21 cellular contexts compared by ENCODE assay signal in the genomic region with DNA sequence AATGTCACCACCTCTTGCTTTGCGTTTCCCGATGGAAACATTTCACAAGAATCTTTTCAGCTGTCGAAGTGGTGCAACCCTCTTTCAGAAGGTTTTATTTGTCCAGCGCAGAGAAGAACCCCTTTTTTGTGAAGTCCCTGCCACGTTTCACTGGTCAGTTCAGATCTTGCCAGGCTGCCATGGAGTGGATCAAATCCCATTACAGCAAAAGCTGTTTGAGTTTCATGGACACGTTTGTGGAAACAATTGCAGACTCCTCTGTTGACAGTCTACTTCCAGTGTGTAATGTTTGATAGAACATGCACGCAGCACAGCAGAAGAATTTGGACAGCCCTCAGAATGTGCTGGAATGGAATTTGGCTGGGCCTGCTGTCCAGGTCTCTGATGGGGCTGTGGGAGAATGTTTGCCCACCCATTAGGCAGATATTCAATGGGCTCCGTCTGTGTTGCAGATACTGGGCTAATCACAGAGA.
DNase-seq lines count a peak whose midpoint lies in the region; ATAC-seq and TF ChIP-seq lines count a peak whose summit lies in the region.
"Had no signal": no experiment of that assay in that cellular context is flagged by ENCODE, and none has a peak within 500 bp of the region (broad histone marks: within the 10 kb centered on the region; RNA-seq: fewer than 3 reads in every experiment).

No MANE protein-coding gene starts in this region.

- DNase-seq in AG08395 (ENCODE audit: low spot score) (peak; percentile 41), endodermal cell (no peak), right cardiac atrium (peak in 2 of 3 donors; percentile 70 to 78), gastrocnemius medialis (peak in 1 of 2 donors; percentile 32), COLO668 (lab: John Stamatoyannopoulos, UW; ENCODE audit: unreplicated experiment) (no peak), type B pancreatic cell (ENCODE audit: extremely low spot score, unreplicated experiment) (no peak)
- DNase-seq in effector memory CD4-positive, alpha-beta T cell, result no peak
- DNase-seq in stimulated activated naive CD4-positive, alpha-beta T cell (lab: John Stamatoyannopoulos, UW), result no peak
- DNase-seq: activated CD4-positive, alpha-beta T cell treated with anti-CD3 and anti-CD28 coated beads for 4 hours; activated effector memory CD4-positive, alpha-beta T cell treated with anti-CD3 and anti-CD28 coated beads, Interleukin-2, amount 50 U/mL, for 16 hours; CD4-positive, alpha-beta T cell; DMS79; esophagus squamous epithelium; NCI-H2081; NCI-H510A treated with DMSO at 0.1 percent for 48 hours; nucleus accumbens; SIG-M5; stimulated activated CD4-positive, alpha-beta T cell treated with anti-CD3 and anti-CD28 coated beads, Interleukin-4, amount 100 ng/mL, for 1 hour; testis had no signal

- H3K36me3 Mint-ChIP-seq in endodermal cell (ENCODE audit: low read depth) (peaks cover 10% of the 10 kb centered on the region), type B pancreatic cell (peaks cover 8% of the 10 kb centered on the region)

- no peak for TF ChIP-seq CTCF in endodermal cell (conservative IDR thresholded peaks at IDR 0.05)
- TF ChIP-seq CTCF in gastrocnemius medialis (IDR thresholded peaks at IDR 0.05 in 4 of 5, conservative IDR thresholded peaks at IDR 0.05 in 1 of 5), result no peak
- no peak for TF ChIP-seq CTCF in type B pancreatic cell (conservative IDR thresholded peaks at IDR 0.05)

- H3K36me3 ChIP-seq in endodermal cell (ENCODE audit: control insufficient read depth, insufficient read depth, low read length) (no peaks in the 10 kb centered on the region), gastrocnemius medialis (no peaks in the 10 kb centered on the region)
- peaks cover 8% of the 10 kb centered on the region for H3K36me3 ChIP-seq in effector memory CD4-positive, alpha-beta T cell (ENCODE audit: control insufficient read depth, insufficient read depth, low read length)

- H3K27me3 ChIP-seq in endodermal cell (ENCODE audit: control insufficient read depth, insufficient read depth, low read length, poor library complexity, severe bottlenecking) (no peaks in the 10 kb centered on the region), right cardiac atrium (ENCODE audit: control insufficient read depth, insufficient read depth) (no peaks in the 10 kb centered on the region), gastrocnemius medialis (no peaks in the 10 kb centered on the region)
- no peaks in the 10 kb centered on the region for H3K27me3 ChIP-seq in effector memory CD4-positive, alpha-beta T cell (replicated peaks; ENCODE audit: control insufficient read depth, insufficient read depth, low read length, poor library complexity, severe bottlenecking)
- H3K27me3 ChIP-seq: esophagus squamous epithelium, testis had no signal

- H3K4me1 Mint-ChIP-seq in endodermal cell (peaks cover 11% of the 10 kb centered on the region), type B pancreatic cell (ENCODE audit: unreplicated experiment) (peaks cover 18% of the 10 kb centered on the region)
- H3K4me1 Mint-ChIP-seq: GM23338 had no signal

- no peak overlapping the region for H3K9ac ChIP-seq in endodermal cell (ENCODE audit: extremely low read depth, low read length, poor library complexity, severe bottlenecking)

- H3K4me1 ChIP-seq in endodermal cell (ENCODE audit: control insufficient read depth, insufficient read depth, low read length), result no peaks in the 10 kb centered on the region
- H3K4me1 ChIP-seq in right cardiac atrium (ENCODE audit: control insufficient read depth, insufficient read depth, low read length), result peaks cover 41% of the 10 kb centered on the region
- H3K4me1 ChIP-seq in gastrocnemius medialis, result peaks cover 9 to 16% of the 10 kb centered on the region in 2 donors
- H3K4me1 ChIP-seq in effector memory CD4-positive, alpha-beta T cell (ENCODE audit: control insufficient read depth, insufficient read depth, low read length, poor library complexity, severe bottlenecking), result no peaks in the 10 kb centered on the region

- 93% methylated on average over 8 of the region's 8 CpGs for WGBS in endodermal cell (ENCODE audit: insufficient coverage in 1 of 2, insufficient read length in 1 of 2), 2 experiments
- 32% methylated on average over 8 of the region's 8 CpGs for WGBS in right cardiac atrium

- H3K27me3 Mint-ChIP-seq in endodermal cell (ENCODE audit: insufficient read depth) (no peaks in the 10 kb centered on the region), type B pancreatic cell (no peaks in the 10 kb centered on the region)
- H3K27me3 Mint-ChIP-seq: brain; CD4-positive, alpha-beta T cell had no signal

- H3K9me3 Mint-ChIP-seq in endodermal cell (peaks cover 30% of the 10 kb centered on the region), type B pancreatic cell (peaks cover under 1% of the 10 kb centered on the region)

- peaks cover 15% of the 10 kb centered on the region for H3K9me3 ChIP-seq in endodermal cell (ENCODE audit: control insufficient read depth, low read length)
- H3K9me3 ChIP-seq in right cardiac atrium (ENCODE audit: control insufficient read depth, low read length), result no peaks in the 10 kb centered on the region
- H3K9me3 ChIP-seq in gastrocnemius medialis, result no peaks in the 10 kb centered on the region
- no peaks in the 10 kb centered on the region for H3K9me3 ChIP-seq in effector memory CD4-positive, alpha-beta T cell (ENCODE audit: control insufficient read depth, low read length)
- H3K9me3 ChIP-seq: testis had no signal

- H3K4me3 Mint-ChIP-seq in endodermal cell, result no peak overlapping the region
- H3K4me3 Mint-ChIP-seq in type B pancreatic cell, result no peak overlapping the region
- H3K4me3 Mint-ChIP-seq: brain; CD4-positive, alpha-beta T cell; GM23338 had no signal

- ATAC-seq in right cardiac atrium (peak; percentile 55 to 83), gastrocnemius medialis (peak; percentile 34 to 67)
- ATAC-seq: GM23338 had no signal

- no peak overlapping the region for H3K27ac ChIP-seq in endodermal cell (ENCODE audit: low read depth, low read length)
- peak overlapping the region; percentile 55 for H3K27ac ChIP-seq in right cardiac atrium (ENCODE audit: low read length)
- peak overlapping the region in 3 of 4 donors; percentile 12 to 43 (median 41) for H3K27ac ChIP-seq in gastrocnemius medialis
- no peak overlapping the region for H3K27ac ChIP-seq in effector memory CD4-positive, alpha-beta T cell (ENCODE audit: insufficient read depth, low read length, poor library complexity, severe bottlenecking)
- H3K27ac ChIP-seq: testis had no signal

- in situ Hi-C loops in gastrocnemius medialis (cut with MboI; ENCODE audit: low sequenced_read_pairs in 4 of 4), result no loop called here

- no peak overlapping the region for H3K27ac Mint-ChIP-seq in endodermal cell
- H3K27ac Mint-ChIP-seq in type B pancreatic cell, result no peak overlapping the region
- H3K27ac Mint-ChIP-seq: brain; CD4-positive, alpha-beta T cell; GM23338 had no signal

- H3K4me3 ChIP-seq in endodermal cell (ENCODE audit: low read length) (peak overlapping the region; percentile 31), right cardiac atrium (ENCODE audit: low read length) (no peak overlapping the region), gastrocnemius medialis (no peak overlapping the region)
- no peak overlapping the region for H3K4me3 ChIP-seq in effector memory CD4-positive, alpha-beta T cell (ENCODE audit: insufficient read depth, low read depth, low read length, poor library complexity, severe bottlenecking)
- H3K4me3 ChIP-seq: esophagus squamous epithelium, GM23338, testis had no signal

- intact Hi-C loops in right cardiac atrium (cut with DNase I), result no loop called here
- intact Hi-C loops in gastrocnemius medialis (cut with DNase I; ENCODE audit: low total_unique reads), result no loop called here

- no peak for TF ChIP-seq POLR2A in gastrocnemius medialis (IDR thresholded peaks at IDR 0.05)

Comparison
In these comparisons a context has a peak if more than half of its experiments do, and no peak if none do; other contexts are left out.
1. DNase-seq: peak in AG08395 (single experiment) and right cardiac atrium (2 of 3); none in endodermal cell (single experiment), COLO668 (single experiment), effector memory CD4-positive, alpha-beta T cell (0 of 3), type B pancreatic cell (single experiment) and stimulated activated naive CD4-positive, alpha-beta T cell (0 of 6).
2. H3K27ac ChIP-seq: peak in right cardiac atrium (single experiment) and gastrocnemius medialis (3 of 4); none in endodermal cell (single experiment) and effector memory CD4-positive, alpha-beta T cell (single experiment).